Comparison of ENCODE assay signal across 28 cellular contexts in the genomic region with DNA sequence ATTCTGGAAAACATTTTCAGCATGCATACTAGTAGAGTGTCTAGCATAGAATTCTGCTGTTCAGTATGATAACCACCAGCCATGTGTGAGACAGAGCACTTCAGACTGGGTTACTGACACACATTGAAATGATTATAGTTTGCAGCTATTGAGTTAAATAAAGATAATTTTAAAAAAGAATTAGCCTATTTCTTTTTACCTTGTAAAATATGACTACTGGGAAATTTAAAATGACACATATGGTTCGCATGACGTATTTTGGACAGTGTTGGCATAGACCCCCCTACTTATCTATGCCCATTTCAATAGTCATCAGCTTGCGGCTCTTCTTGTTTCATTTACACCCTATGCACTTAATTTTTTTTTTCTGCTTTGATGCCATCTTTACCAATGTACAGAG. TPM values are rescaled to one million over a fixed set of nuclear protein-coding genes. Genes with fewer than 3 reads are reported as not detected.
DNase-seq lines count a peak whose midpoint lies in the region; ATAC-seq, FAIRE-seq and TF ChIP-seq lines count a peak whose summit lies in the region.
"Had no signal": no experiment of that assay in that cellular context is flagged by ENCODE, and none has a peak within 500 bp of the region (broad histone marks: within the 10 kb centered on the region; RNA-seq: fewer than 3 reads in every experiment).

No MANE protein-coding gene starts in this region.

- H3K4me2 ChIP-seq in SK-N-SH, result no peak overlapping the region
- H3K4me2 ChIP-seq: BLaER1 had no signal

- POLR2A ChIA-PET in SK-N-SH (lab: Yijun Ruan, JAX), result interaction anchor here (0.7 kb wide), 1 partner anchor 196 kb away, joined by 3 read pairs; no protein-coding TSS in a partner anchor

- no peak overlapping the region for H3K4me3 ChIP-seq in SK-N-SH (ENCODE audit: low read depth in 2 of 2, low read length in 1 of 2)
- H3K4me3 ChIP-seq: BLaER1, GM12878 had no signal

- H3K27ac Mint-ChIP-seq in neural crest cell (ENCODE audit: unreplicated experiment), result no peak overlapping the region
- no peak overlapping the region for H3K27ac Mint-ChIP-seq in activated CD4-positive, alpha-beta T cell treated with anti-CD3 and anti-CD28 coated beads, Interleukin-2, amount 10 ng/mL, durations not matched to agents 24 days and 14 days
- H3K27ac Mint-ChIP-seq: CD14-positive monocyte; CD4-positive, alpha-beta memory T cell; CD4-positive, CD25-positive, alpha-beta regulatory T cell; CD8-positive, alpha-beta memory T cell had no signal

- H3K36me3 Mint-ChIP-seq in neural crest cell (ENCODE audit: low read depth), result peaks cover 4% of the 10 kb centered on the region
- no peaks in the 10 kb centered on the region for H3K36me3 Mint-ChIP-seq in activated CD4-positive, alpha-beta T cell treated with anti-CD3 and anti-CD28 coated beads, Interleukin-2, amount 10 ng/mL, durations not matched to agents 24 days and 14 days (ENCODE audit: low read depth)
- H3K36me3 Mint-ChIP-seq: CD4-positive, alpha-beta memory T cell; CD4-positive, CD25-positive, alpha-beta regulatory T cell; CD8-positive, alpha-beta memory T cell had no signal

- no peak for TF ChIP-seq POLR2A in erythroblast (IDR thresholded peaks at IDR 0.05; ENCODE audit: low read length)

- no peak overlapping the region for H2AFZ ChIP-seq in SK-N-SH (ENCODE audit: low read depth)

- H3K36me3 ChIP-seq in SK-N-SH (replicated peaks in 1 of 2; ENCODE audit: control insufficient read depth in 1 of 2, insufficient read depth in 2 of 2, low read length in 1 of 2), result no peaks in the 10 kb centered on the region
- H3K36me3 ChIP-seq: BE2C, BLaER1 had no signal

- H3F3A ChIP-seq in SK-N-SH (replicated peaks; ENCODE audit: insufficient read depth), result no peaks in the 10 kb centered on the region

- CTCF ChIA-PET in SK-N-SH (lab: Yijun Ruan, JAX), result interaction anchor here (0.6 to 9.8 kb wide), 20 partner anchors 10 to 531 kb away, joined by 3 to 118 read pairs (median 4); no protein-coding TSS in a partner anchor

- no peak; the same call in 2 of the 3 replicates for ATAC-seq in SK-N-SH treated with all-trans-retinoic acid at 6 μM for 48 hours
- ATAC-seq: GM12878 had no signal

- no peak overlapping the region for H3K9ac ChIP-seq in SK-N-SH
- H3K9ac ChIP-seq: BLaER1 had no signal

- no peaks in the 10 kb centered on the region for H3K79me2 ChIP-seq in SK-N-SH (ENCODE audit: insufficient read depth)

- peak; percentile 69 for DNase-seq in SK-N-SH
- DNase-seq in neural crest cell (ENCODE audit: low read depth, low spot score), result no peak
- DNase-seq in urothelium cell line (ENCODE audit: low spot score), result no peak
- no peak for DNase-seq in activated CD4-positive, alpha-beta T cell treated with anti-CD3 and anti-CD28 coated beads, Interleukin-2, amount 10 ng/mL, durations not matched to agents 24 days and 14 days
- DNase-seq in stimulated activated CD4-positive, alpha-beta T cell treated with anti-CD3 and anti-CD28 coated beads, Interleukin-1b, Interleukin-23, amount 100 ng/mL, for 48 hours, result no peak
- no peak for DNase-seq in erythroblast (lab: John Stamatoyannopoulos, UW)
- DNase-seq: 8988T; ACHN; BE2C; C1 segment of cervical spinal cord; CD4-positive, alpha-beta memory T cell; CD4-positive, CD25-positive, alpha-beta regulatory T cell; CD8-positive, alpha-beta memory T cell; COR-L47; DMS 273 treated with DMSO at 0.1 percent for 48 hours; DMS153; DMS53; DMS79; DND-41; EL; GDM1 had no signal

- peaks cover 10% of the 10 kb centered on the region for H3K27me3 Mint-ChIP-seq in neural crest cell (ENCODE audit: low read depth)
- H3K27me3 Mint-ChIP-seq in activated CD4-positive, alpha-beta T cell treated with anti-CD3 and anti-CD28 coated beads, Interleukin-2, amount 10 ng/mL, durations not matched to agents 24 days and 14 days, result peaks cover 45% of the 10 kb centered on the region

- H3K4me1 ChIP-seq in SK-N-SH (ENCODE audit: control insufficient read depth in 1 of 2, insufficient read depth in 2 of 2, low read depth in 1 of 2, low read length in 1 of 2), result peaks cover 0 to 7% of the 10 kb centered on the region in 2 experiments; a peak in 2 of 4 replicates

- WGBS in SK-N-SH (ENCODE audit: low lambda C conversion rate), result 41% methylated on average over 3 of the region's 3 CpGs

- H3K27ac ChIP-seq in SK-N-SH (ENCODE audit: low read depth in 2 of 2, low read length in 1 of 2), result no peak overlapping the region
- H3K27ac ChIP-seq: BLaER1 had no signal

- H3K9me2 ChIP-seq in SK-N-SH, result no peaks in the 10 kb centered on the region

- FAIRE-seq in urothelium cell line (lab: Jason Lieb, UNC), result peak; percentile 81
- FAIRE-seq: A204.1, GM12878, GM12892, GM18507 had no signal

- no peak for TF ChIP-seq RAD21 in SK-N-SH (IDR thresholded peaks at IDR 0.05; ENCODE audit: low read length)

- H3K4me3 Mint-ChIP-seq in neural crest cell, result peak overlapping the region; percentile 1
- H3K4me3 Mint-ChIP-seq in activated CD4-positive, alpha-beta T cell treated with anti-CD3 and anti-CD28 coated beads, Interleukin-2, amount 10 ng/mL, durations not matched to agents 24 days and 14 days, result no peak overlapping the region
- H3K4me3 Mint-ChIP-seq: CD4-positive, alpha-beta memory T cell; CD4-positive, CD25-positive, alpha-beta regulatory T cell; CD8-positive, alpha-beta memory T cell had no signal

- peaks cover 6% of the 10 kb centered on the region for H3K9me3 Mint-ChIP-seq in neural crest cell
- H3K9me3 Mint-ChIP-seq in activated CD4-positive, alpha-beta T cell treated with anti-CD3 and anti-CD28 coated beads, Interleukin-2, amount 10 ng/mL, durations not matched to agents 24 days and 14 days, result peaks cover 7% of the 10 kb centered on the region

- intact Hi-C loops in activated CD4-positive, alpha-beta T cell treated with anti-CD3 and anti-CD28 coated beads, Interleukin-2, amount 10 ng/mL, durations not matched to agents 24 days and 14 days (cut with micrococcal nuclease), result no loop called here

- no peaks in the 10 kb centered on the region; the same call in 1 of the 2 replicates for H3K9me3 ChIP-seq in SK-N-SH
- H3K9me3 ChIP-seq: BE2C had no signal

- peaks cover 18% of the 10 kb centered on the region for H3K4me1 Mint-ChIP-seq in neural crest cell
- H3K4me1 Mint-ChIP-seq in activated CD4-positive, alpha-beta T cell treated with anti-CD3 and anti-CD28 coated beads, Interleukin-2, amount 10 ng/mL, durations not matched to agents 24 days and 14 days, result peaks cover 4% of the 10 kb centered on the region

- H4K20me1 ChIP-seq in SK-N-SH (ENCODE audit: insufficient read depth), result no peaks in the 10 kb centered on the region
- H4K20me1 ChIP-seq: BLaER1 had no signal

- peak in 1 of 2 experiments; percentile 59; a peak in 2 of 4 replicates for TF ChIP-seq EP300 in SK-N-SH (IDR thresholded peaks at IDR 0.05; ENCODE audit: borderline replicate concordance in 1 of 2, low read depth in 1 of 2, low read length in 1 of 2)

- TF ChIP-seq CTCF in SK-N-SH (IDR thresholded peaks at IDR 0.05), result no peak
- no peak for TF ChIP-seq CTCF in neural crest cell (conservative IDR thresholded peaks at IDR 0.05)

- peaks cover 22% of the 10 kb centered on the region for H3K27me3 ChIP-seq in SK-N-SH (ENCODE audit: insufficient read depth)

TF ChIP-seq in SK-N-SH, 30 proteins besides CTCF, POLR2A, EP300 and RAD21 (continues in another document):
- TF ChIP-seq USF2 (IDR thresholded peaks at IDR 0.05; ENCODE audit: borderline replicate concordance, low read depth, low read length) (no peak), JUND (IDR thresholded peaks at IDR 0.05) (no peak), GATA2 (CRISPR knock-in tag; IDR thresholded peaks at IDR 0.05) (0 out of 2 replicates have a peak, but pooled peaks have one; percentile 7), RXRA (IDR thresholded peaks at IDR 0.05; ENCODE audit: borderline replicate concordance, low read depth) (no peak)
- TF ChIP-seq, protein P1, sequence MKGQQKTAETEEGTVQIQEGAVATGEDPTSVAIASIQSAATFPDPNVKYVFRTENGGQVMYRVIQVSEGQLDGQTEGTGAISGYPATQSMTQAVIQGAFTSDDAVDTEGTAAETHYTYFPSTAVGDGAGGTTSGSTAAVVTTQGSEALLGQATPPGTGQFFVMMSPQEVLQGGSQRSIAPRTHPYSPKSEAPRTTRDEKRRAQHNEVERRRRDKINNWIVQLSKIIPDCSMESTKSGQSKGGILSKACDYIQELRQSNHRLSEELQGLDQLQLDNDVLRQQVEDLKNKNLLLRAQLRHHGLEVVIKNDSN (IDR thresholded peaks at IDR 0.05; ENCODE audit: borderline replicate concordance, low read depth), result no peak

TF ChIP-seq in SK-N-SH treated with all-trans-retinoic acid at 6 μM for 48 hours, 23 proteins besides CTCF, POLR2A, EP300 and RAD21:
- TF ChIP-seq TCF4 (CRISPR knock-in tag; IDR thresholded peaks at IDR 0.05; ENCODE audit: borderline replicate concordance), result peak; percentile 92; the same call in 1 of the 2 replicates
- no peak for TF ChIP-seq RARB (CRISPR knock-in tag; IDR thresholded peaks at IDR 0.05)

RNA-seq across cellular contexts. Expression of gene SDK2, which starts 4.7 kb away (rescaled TPM):
- 0.02 TPM in 2 replicates for polyA plus RNA-seq in SK-N-SH (2012; rRNA removed)
- polyA plus RNA-seq in SK-N-SH (2012; cell fraction: cytosol; rRNA removed), result 0.01 and 0.04 TPM in 2 replicates
- polyA plus RNA-seq in SK-N-SH (2012; cell fraction: nucleus; rRNA removed), result 0.02 and 0.04 TPM in 2 replicates
- 31.2 and 31.5 TPM in 2 replicates for total RNA-seq in neural crest cell
- total RNA-seq in activated CD4-positive, alpha-beta T cell treated with anti-CD3 and anti-CD28 coated beads, Interleukin-2, amount 10 ng/mL, durations not matched to agents 24 days and 14 days, result 0.42 and 0.52 TPM in 2 replicates
- polyA plus RNA-seq: CD14-positive monocyte had no signal

Comparison
In these comparisons a context has a peak if more than half of its experiments do, and no peak if none do; other contexts are left out.
1. RNA of gene SDK2, which starts 4.7 kb away (total RNA-seq): 31.2 to 31.5 TPM in neural crest cell; 0.42 to 0.52 TPM in activated CD4-positive, alpha-beta T cell treated with anti-CD3 and anti-CD28 coated beads, Interleukin-2, amount 10 ng/mL, durations not matched to agents 24 days and 14 days; every median in the first group is over 10 times any median in the second.